1 cellular context compared by ENCODE assay signal in genomic region chr5:37720550-37720952, GRCh38.
A peak's percentile ranks its signal among the peaks of the same experiment; 100 is the strongest.
TF ChIP-seq lines count a peak whose summit lies in the region.

No MANE protein-coding gene starts in this region.

TF ChIP-seq in SK-N-SH, 30 proteins besides CTCF, POLR2A, EP300 and RAD21 (continued from another document):
- TF ChIP-seq EZH2phosphoT487 (IDR thresholded peaks at IDR 0.05; ENCODE audit: borderline replicate concordance, low read depth): peak; percentile 51; the same call in 1 of the 2 replicates
- peak; percentile 49; the same call in 1 of the 2 replicates for TF ChIP-seq JUND (IDR thresholded peaks at IDR 0.05)
- TF ChIP-seq FOSL2 (IDR thresholded peaks at IDR 0.05; ENCODE audit: borderline replicate concordance, low read depth): 0 out of 2 replicates have a peak, but pooled peaks have one; percentile 20
- peak; percentile 85 for TF ChIP-seq TEAD4 (IDR thresholded peaks at IDR 0.05; ENCODE audit: borderline replicate concordance, insufficient read depth)
- peak; percentile 57 for TF ChIP-seq FOXM1 (IDR thresholded peaks at IDR 0.05; ENCODE audit: low read depth)
TF ChIP-seq in SK-N-SH: peak in this region for 17.
